Comparison of ENCODE assay signal across 21 cellular contexts in genomic region chr2:158966321-158966720, GRCh38. TPM values are rescaled to one million over a fixed set of nuclear protein-coding genes. Genes with fewer than 3 reads are reported as not detected.
DNase-seq lines count a peak whose midpoint lies in the region; ATAC-seq and TF ChIP-seq lines count a peak whose summit lies in the region.
"Had no signal": no experiment of that assay in that cellular context is flagged by ENCODE, and none has a peak within 500 bp of the region (broad histone marks: within the 10 kb centered on the region; RNA-seq: fewer than 3 reads in every experiment).

No MANE protein-coding gene starts in this region.

- H3K36me3 ChIP-seq in right atrium auricular region = no peaks in the 10 kb centered on the region
- H3K36me3 ChIP-seq: prostate gland had no signal

- TF ChIP-seq CTCF in right atrium auricular region (IDR thresholded peaks at IDR 0.05) = no peak
- TF ChIP-seq CTCF in brain (conservative IDR thresholded peaks at IDR 0.05) = no peak
- no peak for TF ChIP-seq CTCF in nephron (IDR thresholded peaks at IDR 0.05; ENCODE audit: unreplicated experiment in 3 of 3)

- H3K27me3 Mint-ChIP-seq in brain (peaks cover 69% of the 10 kb centered on the region), nephron (ENCODE audit: low read depth) (peaks cover 3% of the 10 kb centered on the region)

- H3K4me3 Mint-ChIP-seq in brain (peak overlapping the region in 4 of 5 experiments; percentile 90 to 96 (median 92)), nephron (peak overlapping the region; percentile 28 to 91 (median 34))
- H3K4me3 Mint-ChIP-seq: activated naive CD8-positive, alpha-beta T cell treated with anti-CD3 and anti-CD28 coated beads for 36 hours had no signal

- H3K27ac Mint-ChIP-seq in brain (peak overlapping the region; percentile 14 to 97 (median 96)), nephron (peak overlapping the region; percentile 97 to 98 (median 97))
- H3K27ac Mint-ChIP-seq: activated naive CD8-positive, alpha-beta T cell treated with anti-CD3 and anti-CD28 coated beads for 36 hours had no signal

- H3K36me3 Mint-ChIP-seq in brain (no peaks in the 10 kb centered on the region), nephron (ENCODE audit: low read depth) (no peaks in the 10 kb centered on the region)
- H3K36me3 Mint-ChIP-seq: activated naive CD8-positive, alpha-beta T cell treated with anti-CD3 and anti-CD28 coated beads for 36 hours had no signal

- no peaks in the 10 kb centered on the region for H3K27me3 ChIP-seq in right atrium auricular region

- H3K27ac ChIP-seq in right atrium auricular region = peak overlapping the region; percentile 8 to 96

- H3K4me1 ChIP-seq in right atrium auricular region = peaks cover 0 to 32% of the 10 kb centered on the region in 2 donors
- H3K4me1 ChIP-seq: prostate gland had no signal

- no peaks in the 10 kb centered on the region for H3K9me3 ChIP-seq in right atrium auricular region
- H3K9me3 ChIP-seq: prostate gland had no signal

- no peak overlapping the region for H3K4me3 ChIP-seq in right atrium auricular region
- H3K4me3 ChIP-seq: prostate gland had no signal

- ATAC-seq in left ventricle myocardium superior = no peak
- no peak for ATAC-seq in HG03432 (IDR thresholded peaks at IDR 0.05; ENCODE audit: unreplicated experiment)
- no peak for ATAC-seq in GM19463 (IDR thresholded peaks at IDR 0.05; ENCODE audit: unreplicated experiment)
- ATAC-seq: left lobe of liver had no signal

- intact Hi-C loops in left ventricle myocardium superior (cut with micrococcal nuclease) = loop anchor here (10.0 kb wide), 1 partner anchor 148 kb away; no protein-coding TSS in a partner anchor

- peaks cover 63% of the 10 kb centered on the region for H3K4me1 Mint-ChIP-seq in brain
- H3K4me1 Mint-ChIP-seq in nephron = peaks cover 61% of the 10 kb centered on the region

- peaks cover 0 to 4% (median 1%) of the 10 kb centered on the region in 5 experiments for H3K9me3 Mint-ChIP-seq in brain
- H3K9me3 Mint-ChIP-seq in nephron = no peaks in the 10 kb centered on the region
- H3K9me3 Mint-ChIP-seq: activated naive CD8-positive, alpha-beta T cell treated with anti-CD3 and anti-CD28 coated beads for 36 hours had no signal

- DNase-seq in right atrium auricular region (ENCODE audit: low spot score) = no peak
- DNase-seq in left ventricle myocardium superior = no peak
- no peak for DNase-seq in NCI-H524 treated with DMSO at 0.1 percent for 48 hours (lab: John Stamatoyannopoulos, UW)
- DNase-seq in NCI-H774 (lab: John Stamatoyannopoulos, UW) = no peak
- DNase-seq: activated CD4-positive, alpha-beta T cell treated with anti-CD3 and anti-CD28 coated beads, Interleukin-2, amount 50 U/mL, for 48 hours; activated CD4-positive, CD25-positive, alpha-beta regulatory T cell; activated naive CD8-positive, alpha-beta T cell treated with anti-CD3 and anti-CD28 coated beads for 36 hours; DMS79 treated with DMSO at 0.1 percent for 48 hours; dorsolateral prefrontal cortex; foreskin fibroblast; NCI-H1417; NCI-H2107; NK-92 treated with Interleukin-12 subunit alpha and Interleukin-12 subunit beta, amount 100 ng/mL, for 24 hours; stimulated activated CD8-positive, alpha-beta memory T cell treated with anti-CD3 and anti-CD28 coated beads, Interleukin-4, amount 100 ng/mL, for 48 hours; T-helper 9 cell had no signal

RNA-seq across cellular contexts. Expression of gene TANC1, which starts 2.1 kb away (rescaled TPM):
- total RNA-seq in right atrium auricular region = 10 to 100 TPM; 51.8 to 58.9 TPM
- 62.7 TPM for total RNA-seq in left ventricle myocardium superior
- polyA plus RNA-seq in brain (ENCODE audit: insufficient read depth, low read depth, low replicate concordance) = 3.3 TPM
